10 cellular contexts compared by ENCODE assay signal in the genomic region with DNA sequence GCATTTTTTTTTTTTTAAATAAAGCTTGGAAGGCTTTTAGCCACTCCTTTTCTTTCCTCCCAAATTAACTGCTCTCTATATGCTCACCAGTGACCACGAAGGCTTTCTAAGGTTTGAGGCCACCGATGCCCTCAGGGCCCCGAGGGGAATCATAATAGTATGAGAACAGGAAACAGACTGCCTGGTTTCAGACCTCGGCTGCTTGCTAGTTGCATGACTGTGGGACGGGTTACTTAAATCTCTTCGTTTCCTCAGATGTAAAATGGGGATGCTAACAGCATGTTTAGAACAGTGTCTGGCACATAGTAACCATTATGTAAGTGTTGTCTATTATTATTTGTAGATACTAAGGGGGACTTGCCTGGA. TPM values are rescaled to one million over a fixed set of nuclear protein-coding genes. Genes with fewer than 3 reads are reported as not detected.
DNase-seq lines count a peak whose midpoint lies in the region; ATAC-seq and TF ChIP-seq lines count a peak whose summit lies in the region.
"Had no signal": no experiment of that assay in that cellular context is flagged by ENCODE, and none has a peak within 500 bp of the region (broad histone marks: within the 10 kb centered on the region; RNA-seq: fewer than 3 reads in every experiment).

No MANE protein-coding gene starts in this region.

- no peaks in the 10 kb centered on the region for H3F3A ChIP-seq in neural cell (ENCODE audit: insufficient read depth, low read length, poor library complexity, severe bottlenecking)

- H3K9me2 ChIP-seq in neural cell (ENCODE audit: insufficient read depth, low read length): no peaks in the 10 kb centered on the region

- peak overlapping the region; percentile 45 for H3K9ac ChIP-seq in neural cell (ENCODE audit: low read length)

- TF ChIP-seq CTCF in brain microvascular endothelial cell (IDR thresholded peaks at IDR 0.05; ENCODE audit: low read depth, low read length, missing control alignments) (no peak), neural cell (IDR thresholded peaks at IDR 0.05; ENCODE audit: poor library complexity, severe bottlenecking) (no peak), HFFc6 (IDR thresholded peaks at IDR 0.05) (no peak)

- peak overlapping the region; percentile 21 for H3K4me3 ChIP-seq in brain microvascular endothelial cell (ENCODE audit: low read depth, low read length)
- peak overlapping the region; percentile 72 for H3K4me3 ChIP-seq in neural cell (ENCODE audit: low read length)

- no peak for TF ChIP-seq EP300 in neural cell (conservative IDR thresholded peaks at IDR 0.05; ENCODE audit: poor library complexity, severe bottlenecking)

- H3K4me3 Mint-ChIP-seq in HFFc6: no peak overlapping the region

- H3K27me3 Mint-ChIP-seq in HFFc6 (ENCODE audit: insufficient read depth): peaks cover 2% of the 10 kb centered on the region

- H3K36me3 ChIP-seq in brain microvascular endothelial cell (replicated peaks) (no peaks in the 10 kb centered on the region), neural cell (ENCODE audit: insufficient read depth, low read length) (no peaks in the 10 kb centered on the region)

- H3K27ac ChIP-seq in brain microvascular endothelial cell: no peak overlapping the region
- peak overlapping the region; percentile 94 for H3K27ac ChIP-seq in neural cell (ENCODE audit: low read length)

- no peak for TF ChIP-seq RAD21 in neural cell (conservative IDR thresholded peaks at IDR 0.05)

- H3K27me3 ChIP-seq in brain microvascular endothelial cell (replicated peaks) (no peaks in the 10 kb centered on the region), neural cell (ENCODE audit: insufficient read depth, low read depth, low read length) (no peaks in the 10 kb centered on the region)

- no peak overlapping the region for H3K27ac Mint-ChIP-seq in HFFc6

- H3K9me3 Mint-ChIP-seq in HFFc6: no peaks in the 10 kb centered on the region

- no peak overlapping the region for H2AFZ ChIP-seq in neural cell (ENCODE audit: low read depth, low read length)

- no peaks in the 10 kb centered on the region for H3K4me1 Mint-ChIP-seq in HFFc6 (ENCODE audit: low read depth)

- in situ Hi-C loops in brain microvascular endothelial cell (cut with HindIII; ENCODE audit: low pct_ligation_motif_present, low sequenced_read_pairs): no loop called here
- in situ Hi-C loops in KBM-7 (cut with MboI; ENCODE audit: low pct_unique_long_range_greater_than_20kb, low sequenced_read_pairs): no loop called here

- H3K9me3 ChIP-seq in neural cell (ENCODE audit: low read length): no peaks in the 10 kb centered on the region

- H3K4me2 ChIP-seq in neural cell (ENCODE audit: low read length): no peak overlapping the region

- H3K36me3 Mint-ChIP-seq in HFFc6 (ENCODE audit: low read depth): no peaks in the 10 kb centered on the region

- no peaks in the 10 kb centered on the region for H4K20me1 ChIP-seq in neural cell (ENCODE audit: insufficient read depth)

- peaks cover 32% of the 10 kb centered on the region for H3K79me2 ChIP-seq in neural cell (replicated peaks; ENCODE audit: insufficient read depth, low read length)

- peak; percentile 49 for ATAC-seq in HG03175 (IDR thresholded peaks at IDR 0.05; ENCODE audit: unreplicated experiment)
- no peak for ATAC-seq in GM19397 (IDR thresholded peaks at IDR 0.05; ENCODE audit: unreplicated experiment)

- DNase-seq in ELR (ENCODE audit: low read depth) (peak; percentile 49), brain microvascular endothelial cell (no peak), KBM-7 (no peak), HK-2 (ENCODE audit: unreplicated experiment) (no peak), HFFc6 (no peak)
- DNase-seq: COR-L47, NCI-H1417 treated with DMSO at 0.1 percent for 48 hours had no signal

TF ChIP-seq in neural cell, 6 proteins besides CTCF, POLR2A, EP300 and RAD21:
- TF ChIP-seq MXI1 (conservative IDR thresholded peaks at IDR 0.05; ENCODE audit: poor library complexity, severe bottlenecking): no peak
- TF ChIP-seq POLR2AphosphoS5 (IDR thresholded peaks at IDR 0.05): no peak
- no peak for TF ChIP-seq SMC3 (conservative IDR thresholded peaks at IDR 0.05; ENCODE audit: poor library complexity)
- TF ChIP-seq, protein P1, sequence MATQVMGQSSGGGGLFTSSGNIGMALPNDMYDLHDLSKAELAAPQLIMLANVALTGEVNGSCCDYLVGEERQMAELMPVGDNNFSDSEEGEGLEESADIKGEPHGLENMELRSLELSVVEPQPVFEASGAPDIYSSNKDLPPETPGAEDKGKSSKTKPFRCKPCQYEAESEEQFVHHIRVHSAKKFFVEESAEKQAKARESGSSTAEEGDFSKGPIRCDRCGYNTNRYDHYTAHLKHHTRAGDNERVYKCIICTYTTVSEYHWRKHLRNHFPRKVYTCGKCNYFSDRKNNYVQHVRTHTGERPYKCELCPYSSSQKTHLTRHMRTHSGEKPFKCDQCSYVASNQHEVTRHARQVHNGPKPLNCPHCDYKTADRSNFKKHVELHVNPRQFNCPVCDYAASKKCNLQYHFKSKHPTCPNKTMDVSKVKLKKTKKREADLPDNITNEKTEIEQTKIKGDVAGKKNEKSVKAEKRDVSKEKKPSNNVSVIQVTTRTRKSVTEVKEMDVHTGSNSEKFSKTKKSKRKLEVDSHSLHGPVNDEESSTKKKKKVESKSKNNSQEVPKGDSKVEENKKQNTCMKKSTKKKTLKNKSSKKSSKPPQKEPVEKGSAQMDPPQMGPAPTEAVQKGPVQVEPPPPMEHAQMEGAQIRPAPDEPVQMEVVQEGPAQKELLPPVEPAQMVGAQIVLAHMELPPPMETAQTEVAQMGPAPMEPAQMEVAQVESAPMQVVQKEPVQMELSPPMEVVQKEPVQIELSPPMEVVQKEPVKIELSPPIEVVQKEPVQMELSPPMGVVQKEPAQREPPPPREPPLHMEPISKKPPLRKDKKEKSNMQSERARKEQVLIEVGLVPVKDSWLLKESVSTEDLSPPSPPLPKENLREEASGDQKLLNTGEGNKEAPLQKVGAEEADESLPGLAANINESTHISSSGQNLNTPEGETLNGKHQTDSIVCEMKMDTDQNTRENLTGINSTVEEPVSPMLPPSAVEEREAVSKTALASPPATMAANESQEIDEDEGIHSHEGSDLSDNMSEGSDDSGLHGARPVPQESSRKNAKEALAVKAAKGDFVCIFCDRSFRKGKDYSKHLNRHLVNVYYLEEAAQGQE (IDR thresholded peaks at IDR 0.05; ENCODE audit: borderline replicate concordance): no peak
- no peak for TF ChIP-seq EZH2 (IDR thresholded peaks at IDR 0.05; ENCODE audit: borderline replicate concordance, insufficient read depth, low read length, poor library complexity, severe bottlenecking)
- no peak for TF ChIP-seq TAF1 (IDR thresholded peaks at IDR 0.05; ENCODE audit: low read depth)

RNA-seq across cellular contexts. Expression of a gene that starts 3.6 kb away (rescaled TPM):
- 5.9 and 13.8 TPM in 2 replicates for polyA plus RNA-seq in neural cell
- polyA minus RNA-seq in neural cell: 85.7 and 105 TPM in 2 replicates
- 100 to 1,000 TPM; 115 to 236 (median 155) TPM for total RNA-seq in HFFc6 (2021; fragmentation: NEBNext Ultra II Directional; extraction: Animal tissue kit (Norgen Biotek cat#: 25700))
